Comparison of ENCODE assay signal across 21 cellular contexts in genomic region chr2:81078631-81079030, GRCh38.
DNase-seq lines count a peak whose midpoint lies in the region; ATAC-seq and TF ChIP-seq lines count a peak whose summit lies in the region.
"Had no signal": no experiment of that assay in that cellular context is flagged by ENCODE, and none has a peak within 500 bp of the region (broad histone marks: within the 10 kb centered on the region; RNA-seq: fewer than 3 reads in every experiment).

No MANE protein-coding gene starts in this region.

- WGBS in mesendoderm (ENCODE audit: extremely low coverage, insufficient coverage, low lambda C conversion rate) = no CpG with 5 or more reads among the region's 2 CpGs

- H3K4me3 ChIP-seq in GM23338 (no peak overlapping the region), HUES6 (ENCODE audit: low read depth, low read length) (no peak overlapping the region), mesendoderm (ENCODE audit: low read length) (no peak overlapping the region)
- H3K4me3 ChIP-seq: A549; BLaER1 treated with 17β-estradiol and CSF1 and Interleukin-3, amounts not matched to agents 10 nM and 100 nM had no signal

- no peaks in the 10 kb centered on the region for H3K36me3 Mint-ChIP-seq in GM23338 (ENCODE audit: low read depth)
- H3K36me3 Mint-ChIP-seq: CD14-positive monocyte; CD8-positive, alpha-beta memory T cell had no signal

- no peaks in the 10 kb centered on the region for H3K36me3 ChIP-seq in GM23338 (ENCODE audit: insufficient read depth)
- no peaks in the 10 kb centered on the region for H3K36me3 ChIP-seq in HUES6 (ENCODE audit: control insufficient read depth, insufficient read depth, low read length)
- no peaks in the 10 kb centered on the region for H3K36me3 ChIP-seq in mesendoderm (ENCODE audit: control insufficient read depth, insufficient read depth, low read length)
- H3K36me3 ChIP-seq: BE2C; BLaER1 treated with 17β-estradiol and CSF1 and Interleukin-3, amounts not matched to agents 10 nM and 100 nM had no signal

- no peaks in the 10 kb centered on the region for H3K27me3 Mint-ChIP-seq in GM23338 (ENCODE audit: insufficient read depth, low read depth, poor library complexity)
- H3K27me3 Mint-ChIP-seq: CD4-positive, alpha-beta T cell; CD8-positive, alpha-beta memory T cell had no signal

- H4K20me1 ChIP-seq in GM23338 (replicated peaks; ENCODE audit: insufficient read depth) = no peaks in the 10 kb centered on the region
- H4K20me1 ChIP-seq: BLaER1 treated with 17β-estradiol and CSF1 and Interleukin-3, amounts not matched to agents 10 nM and 100 nM had no signal

- H3K27ac Mint-ChIP-seq in GM23338 = no peak overlapping the region
- H3K27ac Mint-ChIP-seq: CD14-positive monocyte; CD4-positive, alpha-beta T cell; CD8-positive, alpha-beta memory T cell had no signal

- no peak overlapping the region for H4K8ac ChIP-seq in mesendoderm (ENCODE audit: low read depth, low read length)

- no peak overlapping the region for H2AK5ac ChIP-seq in mesendoderm (ENCODE audit: low read length)

- no peak overlapping the region for H3K56ac ChIP-seq in mesendoderm (ENCODE audit: low read length)

- H3K9ac ChIP-seq in HUES6 (ENCODE audit: low read length) = no peak overlapping the region
- no peak overlapping the region for H3K9ac ChIP-seq in mesendoderm (ENCODE audit: low read length)
- H3K9ac ChIP-seq: BLaER1 treated with 17β-estradiol and CSF1 and Interleukin-3, amounts not matched to agents 10 nM and 100 nM had no signal

- no peak overlapping the region for H3K4ac ChIP-seq in mesendoderm (ENCODE audit: low read depth, low read length)

- no peak overlapping the region for H3K23ac ChIP-seq in mesendoderm (ENCODE audit: low read length)

- H2BK120ac ChIP-seq in mesendoderm (ENCODE audit: low read depth, low read length) = no peak overlapping the region

- H3K4me1 Mint-ChIP-seq in GM23338 = peaks cover 43% of the 10 kb centered on the region
- H3K4me1 Mint-ChIP-seq: CD14-positive monocyte; CD8-positive, alpha-beta memory T cell had no signal

- no peaks in the 10 kb centered on the region; the same call in 2 of the 3 replicates for H3K9me3 Mint-ChIP-seq in GM23338

- no peak overlapping the region for H4K5ac ChIP-seq in mesendoderm (ENCODE audit: low read length)

- no peaks in the 10 kb centered on the region for H3K9me2 ChIP-seq in GM23338 (ENCODE audit: insufficient read depth)

- peak overlapping the region; percentile 20; the same call in 1 of the 2 replicates for H2AFZ ChIP-seq in GM23338

- peak overlapping the region; percentile 75 for H2BK5ac ChIP-seq in mesendoderm (ENCODE audit: low read length)

- no peaks in the 10 kb centered on the region for H3K79me2 ChIP-seq in GM23338 (replicated peaks; ENCODE audit: insufficient read depth)
- H3K79me2 ChIP-seq in mesendoderm (ENCODE audit: control insufficient read depth, insufficient read depth, low read length) = no peaks in the 10 kb centered on the region

- H3K18ac ChIP-seq in mesendoderm (ENCODE audit: low read length) = peak overlapping the region; percentile 56

- ATAC-seq in GM23338 = no peak
- no peak for ATAC-seq in HG02623 (IDR thresholded peaks at IDR 0.05; ENCODE audit: unreplicated experiment)
- ATAC-seq: A549, HCT116 had no signal

- H3K4me1 ChIP-seq in GM23338 (ENCODE audit: insufficient read depth) = peaks cover 38% of the 10 kb centered on the region
- peaks cover 37% of the 10 kb centered on the region for H3K4me1 ChIP-seq in HUES6 (ENCODE audit: control insufficient read depth, insufficient read depth, low read length)
- H3K4me1 ChIP-seq in mesendoderm (ENCODE audit: control insufficient read depth, low read depth, low read length) = peaks cover 5% of the 10 kb centered on the region
- H3K4me1 ChIP-seq: A549; BE2C; BLaER1 treated with 17β-estradiol and CSF1 and Interleukin-3, amounts not matched to agents 10 nM and 100 nM had no signal

- H3K4me2 ChIP-seq in GM23338 = no peak overlapping the region
- H3K4me2 ChIP-seq in mesendoderm (ENCODE audit: low read length) = no peak overlapping the region
- H3K4me2 ChIP-seq: A549; BLaER1 treated with 17β-estradiol and CSF1 and Interleukin-3, amounts not matched to agents 10 nM and 100 nM had no signal

- H2BK15ac ChIP-seq in mesendoderm (replicated peaks; ENCODE audit: low read depth) = peak overlapping the region; percentile 57

- TF ChIP-seq CTCF in GM23338 (conservative IDR thresholded peaks at IDR 0.05; ENCODE audit: low read depth in 2 of 2) = no peak

- H3F3A ChIP-seq in GM23338 (replicated peaks; ENCODE audit: low read depth) = no peaks in the 10 kb centered on the region

- H3K27me3 ChIP-seq in GM23338 (ENCODE audit: insufficient read depth) = no peaks in the 10 kb centered on the region
- H3K27me3 ChIP-seq in HUES6 (ENCODE audit: control insufficient read depth, insufficient read depth, low read length) = no peaks in the 10 kb centered on the region
- no peaks in the 10 kb centered on the region for H3K27me3 ChIP-seq in mesendoderm (ENCODE audit: insufficient read depth, low read length, poor library complexity)
- H3K27me3 ChIP-seq: BE2C; BLaER1 treated with 17β-estradiol and CSF1 and Interleukin-3, amounts not matched to agents 10 nM and 100 nM had no signal

- H3K4me3 Mint-ChIP-seq in GM23338 = no peak overlapping the region
- H3K4me3 Mint-ChIP-seq: CD14-positive monocyte; CD4-positive, alpha-beta T cell; CD8-positive, alpha-beta memory T cell had no signal

- H3K9me3 ChIP-seq in HUES6 (ENCODE audit: control insufficient read depth, insufficient read depth, low read depth, low read length) = no peaks in the 10 kb centered on the region
- H3K9me3 ChIP-seq: BE2C; BLaER1 treated with 17β-estradiol and CSF1 and Interleukin-3, amounts not matched to agents 10 nM and 100 nM had no signal

- no peak for DNase-seq in GM23338 (ENCODE audit: low spot score)
- peak; percentile 92 for DNase-seq in mesendoderm
- no peak for DNase-seq in activated CD8-positive, alpha-beta memory T cell treated with anti-CD3 and anti-CD28 coated beads, Interleukin-2, amount 50 U/mL, for 48 hours
- no peak for DNase-seq in activated CD8-positive, alpha-beta memory T cell treated with anti-CD3 and anti-CD28 coated beads for 24 hours
- DNase-seq: 8988T; ACHN; AML-193; BE2C; CD4-positive, alpha-beta T cell; CD8-positive, alpha-beta memory T cell; DMS 273 treated with DMSO at 0.1 percent for 48 hours; DMS79; EL; GF-D8; H7 had no signal

- H3K27ac ChIP-seq in GM23338 (ENCODE audit: low read depth) (0 out of 2 replicates have a peak overlapping the region, but pooled peaks have one; percentile 21), HUES6 (ENCODE audit: low read depth, low read length) (peak overlapping the region; percentile 69; the same call in 1 of the 2 replicates), mesendoderm (ENCODE audit: low read depth, low read length) (peak overlapping the region; percentile 12)
- H3K27ac ChIP-seq: A549; BLaER1 treated with 17β-estradiol and CSF1 and Interleukin-3, amounts not matched to agents 10 nM and 100 nM had no signal

- no peaks in the 10 kb centered on the region for H3K79me1 ChIP-seq in mesendoderm (ENCODE audit: low read length)

TF ChIP-seq in GM23338, 12 proteins besides CTCF, POLR2A, EP300 and RAD21:
- TF ChIP-seq ETS1 (IDR thresholded peaks at IDR 0.05) = no peak
- TF ChIP-seq POLR2AphosphoS5 (IDR thresholded peaks at IDR 0.05; ENCODE audit: low read depth) = no peak
- TF ChIP-seq REST (IDR thresholded peaks at IDR 0.05; ENCODE audit: unreplicated experiment) = no peak
- TF ChIP-seq NANOG (IDR thresholded peaks at IDR 0.05; ENCODE audit: borderline replicate concordance) = no peak
- no peak for TF ChIP-seq EZH2 (IDR thresholded peaks at IDR 0.05; ENCODE audit: low read depth, unreplicated experiment)
- TF ChIP-seq CREB1 (CRISPR knock-in tag; IDR thresholded peaks at IDR 0.05; ENCODE audit: low read depth) = no peak
TF ChIP-seq in GM23338: peak in this region for 0.

Comparison
In these comparisons a context has a peak if more than half of its experiments do, and no peak if none do; other contexts are left out.
1. H3K27ac ChIP-seq: peak in every context shown above with its lines; median percentile 69 in HUES6; 21 in GM23338; 12 in mesendoderm.